ENCODE assay signal across 17 cellular contexts in the genomic region with DNA sequence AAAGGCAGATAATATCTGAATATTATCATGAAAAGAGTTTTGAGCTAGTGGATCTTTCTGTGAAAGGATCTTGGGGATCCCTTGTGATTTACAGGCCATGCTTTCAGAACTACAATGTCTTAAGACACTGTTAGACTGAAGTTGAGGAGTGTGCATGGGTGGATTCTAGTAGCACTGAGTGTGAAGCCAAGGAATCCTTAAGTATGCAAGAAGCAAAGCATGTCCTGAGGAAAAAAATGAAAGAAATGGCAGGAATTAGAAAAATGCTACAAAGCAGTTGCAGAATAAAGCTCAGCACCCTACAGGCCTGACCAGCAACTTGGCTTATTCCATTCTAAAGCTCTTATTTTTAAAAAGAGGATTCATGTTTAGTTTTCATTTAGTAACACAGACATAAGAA. TPM values are rescaled to one million over a fixed set of nuclear protein-coding genes. Genes with fewer than 3 reads are reported as not detected.
A peak's percentile ranks its signal among the peaks of the same experiment; 100 is the strongest.
DNase-seq lines count a peak whose midpoint lies in the region; ATAC-seq and TF ChIP-seq lines count a peak whose summit lies in the region.
"Had no signal": no experiment of that assay in that cellular context is flagged by ENCODE, and none has a peak within 500 bp of the region (broad histone marks: within the 10 kb centered on the region; RNA-seq: fewer than 3 reads in every experiment).

No MANE protein-coding gene starts in this region.

- ATAC-seq in GM21367 (IDR thresholded peaks at IDR 0.05; ENCODE audit: unreplicated experiment): no peak

- H3K4me3 Mint-ChIP-seq in progenitor cell of endocrine pancreas (ENCODE audit: low read depth): no peak overlapping the region
- H3K4me3 Mint-ChIP-seq: activated naive CD4-positive, alpha-beta T cell treated with anti-CD3 and anti-CD28 coated beads, Interleukin-2, amount 10 ng/mL, durations not matched to agents 7 days and 5 days; naive B cell; T-helper 1 cell treated with Interleukin-12 subunit alpha and Interleukin-12 subunit beta and Interleukin-4 antibody, amounts not matched to agents 30 μg/mL and 1 μg/mL, for 36 hours had no signal

- TF ChIP-seq CTCF in AG10803 (conservative IDR thresholded peaks at IDR 0.05; ENCODE audit: low read length) (peak; percentile 22; the same call in 1 of the 2 replicates), SK-N-SH (IDR thresholded peaks at IDR 0.05) (no peak), fibroblast of pulmonary artery (IDR thresholded peaks at IDR 0.05; ENCODE audit: low read length, missing control alignments) (no peak), progenitor cell of endocrine pancreas (IDR thresholded peaks at IDR 0.05; ENCODE audit: unreplicated experiment) (no peak)

- peak; percentile 92 for DNase-seq in AG10803 (ENCODE audit: low read depth)
- DNase-seq in SK-N-SH: no peak
- peak; percentile 65 for DNase-seq in fibroblast of pulmonary artery (ENCODE audit: low read depth)
- no peak for DNase-seq in progenitor cell of endocrine pancreas (ENCODE audit: low spot score, unreplicated experiment)
- DNase-seq in NCI-H1417 (lab: John Stamatoyannopoulos, UW): no peak
- DNase-seq in NCI-H2107 (lab: John Stamatoyannopoulos, UW): no peak
- DNase-seq in NCI-H2196 (lab: John Stamatoyannopoulos, UW; ENCODE audit: unreplicated experiment): no peak
- DNase-seq: activated CD4-positive, alpha-beta T cell treated with anti-CD3 and anti-CD28 coated beads for 1 hour; activated naive CD4-positive, alpha-beta T cell treated with anti-CD3 and anti-CD28 coated beads, Interleukin-2, amount 10 ng/mL, durations not matched to agents 7 days and 5 days; DMS 273 treated with DMSO at 0.1 percent for 48 hours; naive B cell; NCI-H1694 treated with DMSO at 0.1 percent for 48 hours; NCI-H526 treated with DMSO at 0.1 percent for 48 hours; stimulated activated naive CD4-positive, alpha-beta T cell had no signal

- H3F3A ChIP-seq in SK-N-SH (replicated peaks; ENCODE audit: insufficient read depth): peaks cover 14% of the 10 kb centered on the region

- CTCF ChIA-PET in SK-N-SH (lab: Yijun Ruan, JAX): no interaction called here

- no peak for TF ChIP-seq RAD21 in SK-N-SH (IDR thresholded peaks at IDR 0.05; ENCODE audit: low read length)

- H3K79me2 ChIP-seq in SK-N-SH (ENCODE audit: insufficient read depth): peaks cover 85% of the 10 kb centered on the region

- H2AFZ ChIP-seq in SK-N-SH (ENCODE audit: low read depth): no peak overlapping the region
- H2AFZ ChIP-seq: hepatocyte had no signal

- H3K27me3 ChIP-seq in SK-N-SH (ENCODE audit: insufficient read depth): no peaks in the 10 kb centered on the region
- H3K27me3 ChIP-seq: hepatocyte had no signal

- TF ChIP-seq EP300 in SK-N-SH (IDR thresholded peaks at IDR 0.05; ENCODE audit: borderline replicate concordance in 1 of 2, low read depth in 1 of 2, low read length in 1 of 2): no peak

- H3K27ac ChIP-seq in SK-N-SH (ENCODE audit: low read depth in 2 of 2, low read length in 1 of 2): peak overlapping the region; percentile 31 to 69; a peak in 3 of 4 replicates

- H3K4me1 ChIP-seq in SK-N-SH (ENCODE audit: control insufficient read depth in 1 of 2, insufficient read depth in 2 of 2, low read depth in 1 of 2, low read length in 1 of 2): peaks cover 8 to 10% of the 10 kb centered on the region in 2 experiments; a peak in 3 of 4 replicates

- H3K36me3 ChIP-seq in SK-N-SH (replicated peaks in 1 of 2; ENCODE audit: control insufficient read depth in 1 of 2, insufficient read depth in 2 of 2, low read length in 1 of 2): peaks cover 0 to 3% of the 10 kb centered on the region in 2 experiments

- H3K4me2 ChIP-seq in SK-N-SH: peak overlapping the region; percentile 43
- H3K4me2 ChIP-seq: hepatocyte had no signal

- POLR2A ChIA-PET in SK-N-SH (lab: Yijun Ruan, JAX): no interaction called here

- H3K27me3 Mint-ChIP-seq in progenitor cell of endocrine pancreas: no peaks in the 10 kb centered on the region
- H3K27me3 Mint-ChIP-seq: activated naive CD4-positive, alpha-beta T cell treated with anti-CD3 and anti-CD28 coated beads, Interleukin-2, amount 10 ng/mL, durations not matched to agents 7 days and 5 days; naive B cell had no signal

- peak overlapping the region; percentile 19; the same call in 1 of the 2 replicates for H3K9ac ChIP-seq in SK-N-SH

- H3K4me1 Mint-ChIP-seq in progenitor cell of endocrine pancreas (ENCODE audit: low read depth): no peaks in the 10 kb centered on the region

- no peaks in the 10 kb centered on the region for H3K36me3 Mint-ChIP-seq in progenitor cell of endocrine pancreas (ENCODE audit: insufficient read depth)

- no peaks in the 10 kb centered on the region for H3K9me2 ChIP-seq in SK-N-SH

- H3K9me3 Mint-ChIP-seq in progenitor cell of endocrine pancreas (ENCODE audit: low read depth): no peaks in the 10 kb centered on the region
- H3K9me3 Mint-ChIP-seq: activated naive CD4-positive, alpha-beta T cell treated with anti-CD3 and anti-CD28 coated beads, Interleukin-2, amount 10 ng/mL, durations not matched to agents 7 days and 5 days; naive B cell; T-helper 1 cell treated with Interleukin-12 subunit alpha and Interleukin-12 subunit beta and Interleukin-4 antibody, amounts not matched to agents 30 μg/mL and 1 μg/mL, for 36 hours had no signal

- H3K27ac Mint-ChIP-seq in progenitor cell of endocrine pancreas: peak overlapping the region; percentile 16
- H3K27ac Mint-ChIP-seq: activated naive CD4-positive, alpha-beta T cell treated with anti-CD3 and anti-CD28 coated beads, Interleukin-2, amount 10 ng/mL, durations not matched to agents 7 days and 5 days; T-helper 1 cell treated with Interleukin-12 subunit alpha and Interleukin-12 subunit beta and Interleukin-4 antibody, amounts not matched to agents 30 μg/mL and 1 μg/mL, for 36 hours had no signal

- peaks cover 7% of the 10 kb centered on the region; the same call in 1 of the 2 replicates for H4K20me1 ChIP-seq in SK-N-SH (ENCODE audit: insufficient read depth)

- no peaks in the 10 kb centered on the region for H3K9me3 ChIP-seq in SK-N-SH

- H3K4me3 ChIP-seq in AG10803 (ENCODE audit: low read length) (no peak overlapping the region), SK-N-SH (ENCODE audit: low read depth in 2 of 2, low read length in 1 of 2) (no peak overlapping the region), fibroblast of pulmonary artery (replicated peaks; ENCODE audit: low read depth, low read length) (no peak overlapping the region)
- H3K4me3 ChIP-seq: hepatocyte had no signal

TF ChIP-seq in SK-N-SH, 30 proteins besides CTCF, POLR2A, EP300 and RAD21:
- TF ChIP-seq, protein P1, sequence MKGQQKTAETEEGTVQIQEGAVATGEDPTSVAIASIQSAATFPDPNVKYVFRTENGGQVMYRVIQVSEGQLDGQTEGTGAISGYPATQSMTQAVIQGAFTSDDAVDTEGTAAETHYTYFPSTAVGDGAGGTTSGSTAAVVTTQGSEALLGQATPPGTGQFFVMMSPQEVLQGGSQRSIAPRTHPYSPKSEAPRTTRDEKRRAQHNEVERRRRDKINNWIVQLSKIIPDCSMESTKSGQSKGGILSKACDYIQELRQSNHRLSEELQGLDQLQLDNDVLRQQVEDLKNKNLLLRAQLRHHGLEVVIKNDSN (IDR thresholded peaks at IDR 0.05; ENCODE audit: borderline replicate concordance, low read depth): no peak
- TF ChIP-seq MEF2A (IDR thresholded peaks at IDR 0.05; ENCODE audit: borderline replicate concordance, low read depth) (no peak), NFIC (IDR thresholded peaks at IDR 0.05; ENCODE audit: borderline replicate concordance) (peak; percentile 32; the same call in 1 of the 2 replicates), POLR2AphosphoS5 (IDR thresholded peaks at IDR 0.05; ENCODE audit: low read depth, low read length) (no peak), GATA2 (CRISPR knock-in tag; IDR thresholded peaks at IDR 0.05) (no peak), SMC3 (IDR thresholded peaks at IDR 0.05; ENCODE audit: low read depth, low read length) (no peak), SIN3A (IDR thresholded peaks at IDR 0.05; ENCODE audit: borderline replicate concordance, low read depth, low read length) (no peak), YY1 (IDR thresholded peaks at IDR 0.05; ENCODE audit: low read depth) (no peak), TEAD4 (IDR thresholded peaks at IDR 0.05; ENCODE audit: borderline replicate concordance, insufficient read depth) (peak; percentile 57; the same call in 1 of the 2 replicates), NRF1 (IDR thresholded peaks at IDR 0.05; ENCODE audit: low read depth, low read length) (no peak), ELF1 (IDR thresholded peaks at IDR 0.05) (no peak), EZH2phosphoT487 (IDR thresholded peaks at IDR 0.05; ENCODE audit: borderline replicate concordance, low read depth) (no peak), TCF12 (IDR thresholded peaks at IDR 0.05) (peak; percentile 38; the same call in 1 of the 2 replicates), RFX5 (IDR thresholded peaks at IDR 0.05; ENCODE audit: low read length) (no peak), JUND (IDR thresholded peaks at IDR 0.05) (0 out of 2 replicates have a peak, but pooled peaks have one; percentile 8), CHD2 (IDR thresholded peaks at IDR 0.05; ENCODE audit: low read length, partially characterized antibody) (no peak)
- TF ChIP-seq, protein P2, sequence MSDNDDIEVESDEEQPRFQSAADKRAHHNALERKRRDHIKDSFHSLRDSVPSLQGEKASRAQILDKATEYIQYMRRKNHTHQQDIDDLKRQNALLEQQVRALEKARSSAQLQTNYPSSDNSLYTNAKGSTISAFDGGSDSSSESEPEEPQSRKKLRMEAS (IDR thresholded peaks at IDR 0.05; ENCODE audit: low read depth): peak; percentile 47; the same call in 1 of the 2 replicates
TF ChIP-seq in SK-N-SH: peak in this region for 5.

RNA-seq across cellular contexts. Expression of a gene that starts 11.9 kb away (rescaled TPM):
- 11.6 and 16.1 TPM in 2 replicates for polyA plus RNA-seq in SK-N-SH (2012; rRNA removed)
- 13.5 and 14.6 TPM in 2 replicates for polyA plus RNA-seq in SK-N-SH (2012; cell fraction: cytosol; rRNA removed)
- polyA plus RNA-seq in SK-N-SH (2012; cell fraction: nucleus; rRNA removed): 12.7 and 16.4 TPM in 2 replicates
- total RNA-seq in progenitor cell of endocrine pancreas: 21.8 and 24.9 TPM in 2 replicates

RNA-seq across cellular contexts. Expression of a gene that starts 23.0 kb away (rescaled TPM):
- polyA plus RNA-seq in SK-N-SH (2012; rRNA removed): 7.0 and 9.7 TPM in 2 replicates
- 7.1 and 8.3 TPM in 2 replicates for polyA plus RNA-seq in SK-N-SH (2012; cell fraction: cytosol; rRNA removed)
- polyA plus RNA-seq in SK-N-SH (2012; cell fraction: nucleus; rRNA removed): 5.1 and 6.4 TPM in 2 replicates
- 0.57 and 0.64 TPM in 2 replicates for total RNA-seq in progenitor cell of endocrine pancreas

Comparison
In these comparisons a context has a peak if more than half of its experiments do, and no peak if none do; other contexts are left out.
1. DNase-seq: peak in AG10803 (single experiment) and fibroblast of pulmonary artery (single experiment); none in SK-N-SH (single experiment), progenitor cell of endocrine pancreas (single experiment), NCI-H1417 (0 of 3), NCI-H2107 (single experiment) and NCI-H2196 (single experiment).